Comparison of ENCODE assay signal across 23 cellular contexts in the genomic region with DNA sequence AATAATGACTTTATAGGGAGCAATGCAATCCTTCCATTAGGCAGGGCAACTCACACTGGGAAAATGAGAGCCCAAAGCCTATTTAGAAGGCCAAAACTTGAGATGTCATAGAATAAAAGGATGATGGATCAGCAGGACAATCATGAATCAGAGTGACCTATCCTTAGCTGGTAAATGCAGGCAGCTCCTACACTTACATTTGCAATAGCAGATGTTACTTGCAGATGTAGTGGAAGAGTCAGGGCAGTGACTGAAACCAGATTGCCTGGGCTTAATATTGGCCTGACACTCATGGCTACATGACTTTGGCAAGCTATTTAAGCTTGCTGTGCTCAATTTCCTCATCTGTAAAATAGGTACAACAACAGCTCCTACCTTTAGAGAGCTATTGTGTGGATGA.
"Had no signal": no experiment of that assay in that cellular context is flagged by ENCODE, and none has a peak within 500 bp of the region (broad histone marks: within the 10 kb centered on the region; RNA-seq: fewer than 3 reads in every experiment).

No MANE protein-coding gene starts in this region.

- FAIRE-seq: endometrium, keratinocyte, small intestine had no signal

- DNase-seq: dermis blood vessel endothelial cell; effector memory CD8-positive, alpha-beta T cell; erythroblast; esophagus squamous epithelium; gastrocnemius medialis; head of caudate nucleus; natural killer cell; occipital lobe; ovary; right lobe of liver; small intestine; stimulated activated CD4-positive, alpha-beta T cell treated with anti-CD3 and anti-CD28 coated beads, Interleukin-15, amount 100 ng/mL, for 24 hours; stimulated activated CD4-positive, alpha-beta T cell treated with anti-CD3 and anti-CD28 coated beads, Interleukin-2, amount 100 ng/mL, for 48 hours; stimulated activated naive B cell treated with anti-CD40 and anti-IgM and Interleukin-4, amounts not matched to agents 10 μg/mL and 1 μg/mL and 100 μg/mL, for 72 hours; stimulated activated naive CD8-positive, alpha-beta T cell treated with anti-CD3 and anti-CD28 coated beads, Interleukin-15, amount 100 ng/mL, for 72 hours; transverse colon had no signal

- H3K9me3 ChIP-seq: esophagus squamous epithelium, gastrocnemius medialis, ovary, right lobe of liver, suprapubic skin, transverse colon, vagina had no signal

- H3K4me3 ChIP-seq: coronary artery, esophagus squamous epithelium, gastrocnemius medialis, lung, ovary, right lobe of liver, suprapubic skin, transverse colon, vagina had no signal

- H3K27me3 ChIP-seq: esophagus squamous epithelium, gastrocnemius medialis, ovary, right lobe of liver, suprapubic skin, transverse colon, vagina had no signal

- H3K36me3 ChIP-seq: esophagus squamous epithelium, gastrocnemius medialis, ovary, right lobe of liver, suprapubic skin, transverse colon, vagina had no signal

- H3K27ac ChIP-seq: coronary artery, esophagus squamous epithelium, gastrocnemius medialis, ovary, right lobe of liver, suprapubic skin, transverse colon, vagina had no signal

- ATAC-seq: effector memory CD8-positive, alpha-beta T cell; gastrocnemius medialis; left lobe of liver; natural killer cell; right lobe of liver; stimulated activated naive B cell treated with anti-CD40 and anti-IgM and Interleukin-4, amounts not matched to agents 10 μg/mL and 1 μg/mL and 100 μg/mL, for 72 hours; stimulated activated naive CD8-positive, alpha-beta T cell treated with anti-CD3 and anti-CD28 coated beads, Interleukin-15, amount 100 ng/mL, for 72 hours had no signal

- H3K4me1 ChIP-seq: gastrocnemius medialis, right lobe of liver, vagina had no signal
